18 cellular contexts compared by ENCODE assay signal in the genomic region with DNA sequence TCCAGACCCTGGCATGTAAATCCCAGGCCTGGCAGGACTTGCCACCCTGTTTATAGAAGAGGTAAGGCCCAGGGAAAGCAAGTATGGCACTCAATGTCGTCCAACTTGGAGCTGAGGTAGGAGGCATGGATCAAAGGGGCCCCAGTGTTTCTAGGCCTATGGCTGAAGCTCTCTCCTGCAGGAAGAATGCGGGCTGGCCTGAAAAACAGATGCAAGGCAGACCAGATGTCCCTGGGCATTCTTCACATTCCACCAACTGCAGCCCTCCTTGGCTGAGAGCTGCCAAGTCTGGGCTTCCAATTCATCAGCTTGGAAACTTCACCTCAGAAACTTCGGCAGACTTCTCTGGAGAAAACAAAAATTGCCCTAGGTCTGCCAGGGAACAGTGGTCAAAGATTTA. TPM values are rescaled to one million over a fixed set of nuclear protein-coding genes. Genes with fewer than 3 reads are reported as not detected.
A peak's percentile ranks its signal among the peaks of the same experiment; 100 is the strongest.
DNase-seq lines count a peak whose midpoint lies in the region; ATAC-seq, FAIRE-seq and TF ChIP-seq lines count a peak whose summit lies in the region.
"Had no signal": no experiment of that assay in that cellular context is flagged by ENCODE, and none has a peak within 500 bp of the region (broad histone marks: within the 10 kb centered on the region; RNA-seq: fewer than 3 reads in every experiment).

No MANE protein-coding gene starts in this region.

- peaks cover 26% of the 10 kb centered on the region for H3K4me1 ChIP-seq in iPS-18a (ENCODE audit: control insufficient read depth, low read depth, low read length)
- H3K4me1 ChIP-seq in kidney (ENCODE audit: control insufficient read depth in 1 of 2, insufficient read depth in 1 of 2, low read depth in 1 of 2, low read length in 2 of 2): no peaks in the 10 kb centered on the region

- FAIRE-seq in kidney (lab: Jason Lieb, UNC): no peak

- no peak for ATAC-seq in GM18861 (IDR thresholded peaks at IDR 0.05; ENCODE audit: unreplicated experiment)
- ATAC-seq: activated CD8-positive, alpha-beta T cell treated with anti-CD3 and anti-CD28 coated beads, Interleukin-2, amount 10 ng/mL, durations not matched to agents 7 days and 5 days; PC-3 had no signal

- H3K9ac ChIP-seq in iPS-18a (ENCODE audit: low read length) (no peak overlapping the region), kidney (ENCODE audit: low read length in 2 of 2) (no peak overlapping the region)

- TF ChIP-seq CTCF in kidney (IDR thresholded peaks at IDR 0.05; ENCODE audit: borderline replicate concordance, extremely low read depth, insufficient read depth): no peak

- H3K27me3 ChIP-seq in iPS-18a (ENCODE audit: control insufficient read depth, insufficient read depth, low read length): no peaks in the 10 kb centered on the region
- H3K27me3 ChIP-seq: tibial artery had no signal

- no peaks in the 10 kb centered on the region for H3K36me3 ChIP-seq in iPS-18a (ENCODE audit: control insufficient read depth, low read depth, low read length)
- H3K36me3 ChIP-seq in kidney (ENCODE audit: control insufficient read depth in 1 of 2, insufficient read depth in 2 of 2, low read length in 2 of 2): peaks cover 2 to 7% of the 10 kb centered on the region in 2 donors

- intact Hi-C loops in kidney (cut with DNase I): loop anchor here (10.0 kb wide), 1 partner anchor 513 kb away; no protein-coding TSS in a partner anchor

- H3K4me3 ChIP-seq in iPS-18a (ENCODE audit: low read length): no peak overlapping the region
- no peak overlapping the region for H3K4me3 ChIP-seq in kidney (ENCODE audit: low read length in 2 of 2)
- H3K4me3 ChIP-seq: tibial artery had no signal

- H3K9me3 ChIP-seq in iPS-18a (ENCODE audit: control insufficient read depth, low read depth, low read length) (no peaks in the 10 kb centered on the region), kidney (ENCODE audit: control insufficient read depth in 1 of 2, low read length in 2 of 2) (no peaks in the 10 kb centered on the region)

- H3K27ac ChIP-seq in iPS-18a (ENCODE audit: low read length) (peak overlapping the region; percentile 39), kidney (ENCODE audit: low read depth in 2 of 2, low read length in 2 of 2) (no peak overlapping the region)
- H3K27ac ChIP-seq: 22Rv1, tibial artery had no signal

- DNase-seq in DMS 273 (lab: John Stamatoyannopoulos, UW; ENCODE audit: unreplicated experiment): peak; percentile 66
- DNase-seq in DMS 273 treated with DMSO at 0.1 percent for 48 hours (lab: John Stamatoyannopoulos, UW): no peak
- DNase-seq in astrocyte of the hippocampus (ENCODE audit: low read depth, low spot score): peak; percentile 92
- peak; percentile 8 for DNase-seq in stimulated activated CD8-positive, alpha-beta memory T cell treated with anti-CD3 and anti-CD28 coated beads, Interleukin-4, amount 100 ng/mL, for 48 hours
- no peak for DNase-seq in kidney
- no peak for DNase-seq in anterior cingulate cortex (lab: John Stamatoyannopoulos, UW)
- DNase-seq: activated CD8-positive, alpha-beta T cell treated with anti-CD3 and anti-CD28 coated beads, Interleukin-2, amount 10 ng/mL, durations not matched to agents 7 days and 5 days; activated naive CD8-positive, alpha-beta T cell treated with anti-CD3 and anti-CD28 coated beads, Interleukin-2, amount 10 ng/mL, durations not matched to agents 7 days and 5 days; DMS53; effector memory CD4-positive, alpha-beta T cell; hippocampal formation; NCI-H2171; PC-3; T-helper 2 cell; tibial artery had no signal

RNA-seq across cellular contexts. Expression of a gene that starts 22.2 kb away (rescaled TPM):
- 30.9 TPM for total RNA-seq in kidney
- 23.3 TPM for polyA plus RNA-seq in kidney (ENCODE audit: insufficient read depth, low read depth, low replicate concordance)

RNA-seq across cellular contexts. Expression of a gene that starts 33.3 kb away (rescaled TPM):
- 16.7 TPM for total RNA-seq in kidney
- polyA plus RNA-seq in kidney (ENCODE audit: insufficient read depth, low read depth, low replicate concordance): 7.4 TPM

Comparison
In these comparisons a context has a peak if more than half of its experiments do, and no peak if none do; other contexts are left out.
1. DNase-seq: peak in DMS 273 (single experiment), astrocyte of the hippocampus (single experiment) and stimulated activated CD8-positive, alpha-beta memory T cell treated with anti-CD3 and anti-CD28 coated beads, Interleukin-4, amount 100 ng/mL, for 48 hours (single experiment); none in DMS 273 treated with DMSO at 0.1 percent for 48 hours (single experiment), kidney (single experiment) and anterior cingulate cortex (0 of 58).